34 cellular contexts compared by ENCODE assay signal in genomic region chr18:38487521-38487920, GRCh38.
"Had no signal": no experiment of that assay in that cellular context is flagged by ENCODE, and none has a peak within 500 bp of the region (broad histone marks: within the 10 kb centered on the region; RNA-seq: fewer than 3 reads in every experiment).

No MANE protein-coding gene starts in this region.

- H3K27ac Mint-ChIP-seq: activated CD4-positive, alpha-beta memory T cell treated with anti-CD3 and anti-CD28 coated beads, Interleukin-2, amount 10 ng/mL, durations not matched to agents 7 days and 5 days; activated CD4-positive, alpha-beta T cell treated with anti-CD3 and anti-CD28 coated beads for 36 hours; activated CD4-positive, alpha-beta T cell treated with anti-CD3 and anti-CD28 coated beads, Interleukin-2, amount 10 ng/mL, durations not matched to agents 7 days and 5 days; activated CD8-positive, alpha-beta memory T cell treated with anti-CD3 and anti-CD28 coated beads, Interleukin-2, amount 10 ng/mL, durations not matched to agents 7 days and 5 days; activated CD8-positive, alpha-beta T cell treated with anti-CD3 and anti-CD28 coated beads, Interleukin-2, amount 10 ng/mL, durations not matched to agents 7 days and 5 days; activated naive CD4-positive, alpha-beta T cell treated with anti-CD3 and anti-CD28 coated beads, Interleukin-2, amount 50 U/mL, for 72 hours; activated naive CD8-positive, alpha-beta T cell treated with anti-CD3 and anti-CD28 coated beads for 36 hours; activated T-cell treated with anti-CD3 and anti-CD28 coated beads, Interleukin-2, amount 50 U/mL, for 24 hours; activated T-helper 2 cell treated with anti-CD3 and anti-CD28 coated beads, Interferon-gamma antibody, Interleukin-2, Interleukin-4, amounts not matched to agents 10 μg/mL and 5 μg/mL and 100 μg/mL, durations not matched to agents 14 hours and 24 hours and 36 hours; T-helper 1 cell treated with Interleukin-12 subunit alpha and Interleukin-12 subunit beta and Interleukin-4 antibody, amounts not matched to agents 30 μg/mL and 1 μg/mL, for 36 hours; T-helper 2 cell treated with Interferon-gamma antibody and Interleukin-4, amounts not matched to agents 5 μg/mL and 100 μg/mL, for 36 hours had no signal

- DNase-seq: activated CD4-positive, alpha-beta memory T cell treated with anti-CD3 and anti-CD28 coated beads, Interleukin-2, amount 10 ng/mL, durations not matched to agents 7 days and 5 days; activated CD4-positive, alpha-beta T cell treated with anti-CD3 and anti-CD28 coated beads for 1 hour; activated CD4-positive, alpha-beta T cell treated with anti-CD3 and anti-CD28 coated beads for 36 hours; activated CD4-positive, alpha-beta T cell treated with anti-CD3 and anti-CD28 coated beads for 48 hours; activated CD4-positive, alpha-beta T cell treated with anti-CD3 and anti-CD28 coated beads, Interleukin-2, amount 10 ng/mL, durations not matched to agents 7 days and 5 days; activated CD4-positive, alpha-beta T cell treated with anti-CD3 and anti-CD28 coated beads, Interleukin-2, amount 50 U/mL, for 48 hours; activated CD4-positive, CD25-positive, alpha-beta regulatory T cell; activated CD8-positive, alpha-beta memory T cell treated with anti-CD3 and anti-CD28 coated beads for 24 hours; activated CD8-positive, alpha-beta memory T cell treated with anti-CD3 and anti-CD28 coated beads, Interleukin-2, amount 10 ng/mL, durations not matched to agents 7 days and 5 days; activated CD8-positive, alpha-beta memory T cell treated with anti-CD3 and anti-CD28 coated beads, Interleukin-2, amount 50 U/mL, for 48 hours; activated CD8-positive, alpha-beta T cell treated with anti-CD3 and anti-CD28 coated beads, Interleukin-2, amount 10 ng/mL, durations not matched to agents 7 days and 5 days; activated effector memory CD4-positive, alpha-beta T cell treated with Interleukin-2 at 50 U/mL for 16 hours; activated gamma-delta T cell; activated naive CD4-positive, alpha-beta T cell treated with anti-CD3 and anti-CD28 coated beads, Interleukin-2, amount 50 U/mL, for 16 hours; activated naive CD4-positive, alpha-beta T cell treated with Interleukin-2 at 50 U/mL for 16 hours; activated naive CD8-positive, alpha-beta T cell treated with anti-CD3 and anti-CD28 coated beads for 36 hours; activated T-cell treated with anti-CD3 and anti-CD28 coated beads, Interleukin-2, amount 50 U/mL, for 24 hours; activated T-cell treated with anti-CD3 and anti-CD28 coated beads, Interleukin-2, amount 50 U/mL, for 48 hours; adrenal gland; amniotic stem cell; aorta; body of pancreas; brain microvascular endothelial cell; central memory CD4-positive, alpha-beta T cell; T-helper 1 cell; T-helper 2 cell; T-helper 9 cell had no signal

- H3K4me1 Mint-ChIP-seq: activated CD4-positive, alpha-beta memory T cell treated with anti-CD3 and anti-CD28 coated beads, Interleukin-2, amount 10 ng/mL, durations not matched to agents 7 days and 5 days; activated CD4-positive, alpha-beta T cell treated with anti-CD3 and anti-CD28 coated beads for 36 hours; activated CD4-positive, alpha-beta T cell treated with anti-CD3 and anti-CD28 coated beads, Interleukin-2, amount 10 ng/mL, durations not matched to agents 7 days and 5 days; activated CD8-positive, alpha-beta memory T cell treated with anti-CD3 and anti-CD28 coated beads, Interleukin-2, amount 10 ng/mL, durations not matched to agents 7 days and 5 days; activated naive CD8-positive, alpha-beta T cell treated with anti-CD3 and anti-CD28 coated beads for 36 hours had no signal

- H3K4me1 ChIP-seq: adrenal gland, body of pancreas, breast epithelium had no signal

- H3K9me3 Mint-ChIP-seq: activated CD4-positive, alpha-beta T cell treated with anti-CD3 and anti-CD28 coated beads, Interleukin-2, amount 10 ng/mL, durations not matched to agents 7 days and 5 days; activated naive CD8-positive, alpha-beta T cell treated with anti-CD3 and anti-CD28 coated beads for 36 hours; T-helper 1 cell treated with Interleukin-12 subunit alpha and Interleukin-12 subunit beta and Interleukin-4 antibody, amounts not matched to agents 30 μg/mL and 1 μg/mL, for 36 hours had no signal

- H3K9me3 ChIP-seq: adrenal gland, body of pancreas, breast epithelium had no signal

- H3K4me3 ChIP-seq: adrenal gland, body of pancreas, breast epithelium had no signal

- H3K27ac ChIP-seq: adrenal gland, body of pancreas, brain microvascular endothelial cell, breast epithelium, VCaP had no signal

- ATAC-seq: activated CD4-positive, alpha-beta T cell treated with anti-CD3 and anti-CD28 coated beads for 36 hours; activated CD4-positive, CD25-positive, alpha-beta regulatory T cell treated with anti-CD3 and anti-CD28 coated beads, Interleukin-2, amount 50 U/mL, for 24 hours; activated CD8-positive, alpha-beta memory T cell treated with anti-CD3 and anti-CD28 coated beads, Interleukin-2, amount 10 ng/mL, durations not matched to agents 7 days and 5 days; activated CD8-positive, alpha-beta T cell treated with anti-CD3 and anti-CD28 coated beads, Interleukin-2, amount 10 ng/mL, durations not matched to agents 7 days and 5 days; activated naive CD4-positive, alpha-beta T cell treated with anti-CD3 and anti-CD28 coated beads, Interleukin-2, amount 50 U/mL, for 72 hours; body of pancreas had no signal

- H3K27me3 ChIP-seq: adrenal gland, body of pancreas, brain microvascular endothelial cell, breast epithelium had no signal

- H3K36me3 Mint-ChIP-seq: activated CD8-positive, alpha-beta memory T cell treated with anti-CD3 and anti-CD28 coated beads, Interleukin-2, amount 10 ng/mL, durations not matched to agents 7 days and 5 days; activated naive CD4-positive, alpha-beta T cell treated with anti-CD3 and anti-CD28 coated beads, Interleukin-2, amount 50 U/mL, for 72 hours; activated naive CD8-positive, alpha-beta T cell treated with anti-CD3 and anti-CD28 coated beads for 36 hours had no signal

- H3K36me3 ChIP-seq: adrenal gland, brain microvascular endothelial cell, breast epithelium had no signal

- H3K27me3 Mint-ChIP-seq: activated CD4-positive, alpha-beta memory T cell treated with anti-CD3 and anti-CD28 coated beads, Interleukin-2, amount 10 ng/mL, durations not matched to agents 7 days and 5 days; activated CD4-positive, alpha-beta T cell treated with anti-CD3 and anti-CD28 coated beads, Interleukin-2, amount 10 ng/mL, durations not matched to agents 7 days and 5 days; activated CD8-positive, alpha-beta memory T cell treated with anti-CD3 and anti-CD28 coated beads, Interleukin-2, amount 10 ng/mL, durations not matched to agents 7 days and 5 days; activated T-cell treated with anti-CD3 and anti-CD28 coated beads, Interleukin-2, amount 50 U/mL, for 24 hours had no signal

- H3K4me3 Mint-ChIP-seq: activated CD4-positive, alpha-beta memory T cell treated with anti-CD3 and anti-CD28 coated beads, Interleukin-2, amount 10 ng/mL, durations not matched to agents 7 days and 5 days; activated CD4-positive, alpha-beta T cell treated with anti-CD3 and anti-CD28 coated beads for 36 hours; activated CD4-positive, alpha-beta T cell treated with anti-CD3 and anti-CD28 coated beads, Interleukin-2, amount 10 ng/mL, durations not matched to agents 7 days and 5 days; activated CD8-positive, alpha-beta memory T cell treated with anti-CD3 and anti-CD28 coated beads, Interleukin-2, amount 10 ng/mL, durations not matched to agents 7 days and 5 days; activated CD8-positive, alpha-beta T cell treated with anti-CD3 and anti-CD28 coated beads, Interleukin-2, amount 10 ng/mL, durations not matched to agents 7 days and 5 days; activated naive CD8-positive, alpha-beta T cell treated with anti-CD3 and anti-CD28 coated beads for 36 hours; activated T-cell treated with anti-CD3 and anti-CD28 coated beads, Interleukin-2, amount 50 U/mL, for 24 hours; T-helper 1 cell treated with Interleukin-12 subunit alpha and Interleukin-12 subunit beta and Interleukin-4 antibody, amounts not matched to agents 30 μg/mL and 1 μg/mL, for 36 hours; T-helper 2 cell treated with Interferon-gamma antibody and Interleukin-4, amounts not matched to agents 5 μg/mL and 100 μg/mL, for 36 hours had no signal
